ENCODE assay signal across 8 cellular contexts in the genomic region with DNA sequence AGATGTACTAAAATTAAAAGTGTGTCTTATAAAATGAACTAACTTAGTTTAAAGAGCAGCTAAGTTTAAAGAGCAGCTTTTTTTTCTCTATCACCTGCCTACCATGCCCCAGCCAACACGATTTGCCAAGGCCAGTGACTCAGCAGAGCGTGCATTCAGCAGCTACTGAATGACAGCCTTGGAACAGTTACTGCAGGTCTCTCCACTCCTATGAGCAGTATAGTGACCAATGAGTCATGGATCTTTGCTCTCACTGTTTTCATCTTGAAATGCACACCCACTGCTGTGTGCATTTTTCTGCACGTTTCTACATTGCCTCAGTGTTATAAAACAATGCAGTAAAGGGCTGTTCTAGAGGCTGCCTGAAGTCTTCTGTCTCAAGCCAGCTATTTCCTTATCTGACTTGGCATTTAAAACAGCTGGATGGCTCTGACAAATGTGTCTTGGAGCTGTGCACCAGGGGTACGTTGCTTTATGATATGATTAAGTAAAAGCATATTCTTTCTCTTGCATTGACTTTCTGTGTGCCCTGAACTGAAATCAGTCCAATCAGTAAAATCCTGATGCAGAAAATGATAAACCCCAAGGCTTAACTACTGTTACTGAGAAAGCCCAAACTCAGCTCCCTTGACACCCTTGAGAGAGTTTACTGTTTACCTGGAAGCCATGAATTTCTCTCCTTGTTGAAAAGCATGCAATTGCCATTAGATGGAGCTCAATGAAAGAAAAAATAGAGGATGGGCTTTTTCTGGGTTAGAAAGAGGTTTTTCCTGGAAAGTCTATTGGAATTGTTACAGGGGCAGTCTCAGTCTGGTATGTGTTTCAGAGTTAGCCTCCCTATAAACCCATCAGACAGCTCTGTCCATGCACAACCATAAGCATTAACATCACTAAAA.
DNase-seq lines count a peak whose midpoint lies in the region; ATAC-seq and TF ChIP-seq lines count a peak whose summit lies in the region.

No MANE protein-coding gene starts in this region.

- TF ChIP-seq CTCF in body of pancreas (IDR thresholded peaks at IDR 0.05), result peak in 2 of 7 experiments; percentile 4 to 5
- TF ChIP-seq CTCF in thoracic aorta (IDR thresholded peaks at IDR 0.05), result no peak

- TF ChIP-seq POLR2A in body of pancreas (IDR thresholded peaks at IDR 0.05), result peak in 1 of 3 donors; percentile 16

- H3K4me1 ChIP-seq in body of pancreas (peaks cover 25% of the 10 kb centered on the region), thoracic aorta (ENCODE audit: control insufficient read depth in 1 of 2, low read depth in 2 of 2) (peaks cover 9 to 26% of the 10 kb centered on the region in 2 donors)

- 1 to 6% methylated on average over 4 of the region's 4 CpGs for WGBS in body of pancreas, 2 donors

- ATAC-seq in body of pancreas (peak; percentile 100), thoracic aorta (ENCODE audit: insufficient number of reproducible peaks, low FRiP score, low read depth) (peak; percentile 93), HG03135 (IDR thresholded peaks at IDR 0.05; ENCODE audit: unreplicated experiment) (no peak)

- H3K27ac ChIP-seq in body of pancreas, result peak overlapping the region; percentile 64 to 72 (median 68)
- H3K27ac ChIP-seq in thoracic aorta, result peak overlapping the region in 1 of 2 donors; percentile 5

- H3K9me3 ChIP-seq in body of pancreas, result no peaks in the 10 kb centered on the region
- H3K9me3 ChIP-seq in thoracic aorta, result no peaks in the 10 kb centered on the region

- no peak overlapping the region for H3K4me3 ChIP-seq in body of pancreas
- H3K4me3 ChIP-seq in thoracic aorta, result peak overlapping the region; percentile 13

- H3K27me3 ChIP-seq in body of pancreas (no peaks in the 10 kb centered on the region), thoracic aorta (replicated peaks; ENCODE audit: insufficient read depth) (no peaks in the 10 kb centered on the region)

- DNase-seq in AG20443 (ENCODE audit: low spot score) (peak; percentile 34), KG1 (lab: John Stamatoyannopoulos, UW) (peak; percentile 17), body of pancreas (peak; percentile 81 to 90 (median 88)), kidney glomerular epithelial cell (lab: John Stamatoyannopoulos, UW) (peak; percentile 50), thoracic aorta (ENCODE audit: low spot score) (peak; percentile 6), NCI-H524 treated with DMSO at 0.1 percent for 48 hours (lab: John Stamatoyannopoulos, UW) (no peak), NCI-H1930 (lab: John Stamatoyannopoulos, UW) (no peak)

- intact Hi-C loops in body of pancreas (cut with DNase I), result no loop called here

- H3K36me3 ChIP-seq in body of pancreas (replicated peaks in 1 of 2; ENCODE audit: insufficient read depth in 1 of 2, low read depth in 2 of 2), result no peaks in the 10 kb centered on the region
- H3K36me3 ChIP-seq in thoracic aorta, result no peaks in the 10 kb centered on the region

Comparison
In these comparisons a context has a peak if more than half of its experiments do, and no peak if none do; other contexts are left out.
1. DNase-seq: peak in AG20443 (single experiment), KG1 (single experiment), body of pancreas (4 of 4), kidney glomerular epithelial cell (single experiment) and thoracic aorta (single experiment); none in NCI-H524 treated with DMSO at 0.1 percent for 48 hours (single experiment) and NCI-H1930 (0 of 2).